In genomic region chr20:1298888-1299511, GRCh38 we compare ENCODE assay signal across 12 cellular contexts.
"Had no signal": no experiment of that assay in that cellular context is flagged by ENCODE, and none has a peak within 500 bp of the region (broad histone marks: within the 10 kb centered on the region; RNA-seq: fewer than 3 reads in every experiment).

No MANE protein-coding gene starts in this region.

- H3K27me3 ChIP-seq: neural progenitor cell, ovary, thyroid gland, vagina had no signal

- H3K4me1 ChIP-seq: vagina had no signal

- H3K9me3 Mint-ChIP-seq: activated CD4-positive, alpha-beta T cell treated with anti-CD3 and anti-CD28 coated beads, Interleukin-2, amount 10 ng/mL, durations not matched to agents 24 days and 14 days; activated naive CD4-positive, alpha-beta T cell treated with anti-CD3 and anti-CD28 coated beads, Interleukin-2, amount 50 U/mL, for 24 hours; activated T-helper 2 cell treated with anti-CD3 and anti-CD28 coated beads, Interferon-gamma antibody, Interleukin-2, Interleukin-4, amounts not matched to agents 10 μg/mL and 5 μg/mL and 100 μg/mL, durations not matched to agents 14 hours and 24 hours and 36 hours; neural progenitor cell; stimulated activated effector memory CD8-positive, alpha-beta T cell treated with anti-CD3 and anti-CD28 coated beads, Interleukin-12 subunit alpha, Interleukin-12 subunit beta, amount 100 ng/mL, for 72 hours had no signal

- H3K4me2 ChIP-seq: neural progenitor cell had no signal

- H3K36me3 ChIP-seq: neural progenitor cell, ovary, thyroid gland, vagina had no signal

- H3K27ac ChIP-seq: epithelial cell of prostate, neural progenitor cell, ovary, vagina had no signal

- H3K4me3 Mint-ChIP-seq: activated CD4-positive, alpha-beta T cell treated with anti-CD3 and anti-CD28 coated beads, Interleukin-2, amount 10 ng/mL, durations not matched to agents 24 days and 14 days; activated naive CD4-positive, alpha-beta T cell treated with anti-CD3 and anti-CD28 coated beads, Interleukin-2, amount 50 U/mL, for 24 hours; stimulated activated effector memory CD8-positive, alpha-beta T cell treated with anti-CD3 and anti-CD28 coated beads, Interleukin-12 subunit alpha, Interleukin-12 subunit beta, amount 100 ng/mL, for 72 hours had no signal

- H3K27ac Mint-ChIP-seq: activated T-helper 2 cell treated with anti-CD3 and anti-CD28 coated beads, Interferon-gamma antibody, Interleukin-2, Interleukin-4, amounts not matched to agents 10 μg/mL and 5 μg/mL and 100 μg/mL, durations not matched to agents 14 hours and 24 hours and 36 hours; neural progenitor cell; stimulated activated effector memory CD8-positive, alpha-beta T cell treated with anti-CD3 and anti-CD28 coated beads, Interleukin-12 subunit alpha, Interleukin-12 subunit beta, amount 100 ng/mL, for 72 hours had no signal

- H3K4me3 ChIP-seq: neural progenitor cell, ovary, thyroid gland, vagina had no signal

- DNase-seq: cerebellar nuclear complex, dermis blood vessel endothelial cell, foreskin melanocyte, ovary had no signal

- H3K9me3 ChIP-seq: ovary, thyroid gland, vagina had no signal

- H3K36me3 Mint-ChIP-seq: neural progenitor cell had no signal

- H3K9ac ChIP-seq: neural progenitor cell had no signal

- H3K27me3 Mint-ChIP-seq: activated CD4-positive, alpha-beta T cell treated with anti-CD3 and anti-CD28 coated beads, Interleukin-2, amount 10 ng/mL, durations not matched to agents 24 days and 14 days; activated naive CD4-positive, alpha-beta T cell treated with anti-CD3 and anti-CD28 coated beads, Interleukin-2, amount 50 U/mL, for 24 hours had no signal

- H2AFZ ChIP-seq: neural progenitor cell had no signal
